In genomic region chr11:72229336-72229924, GRCh38 we compare ENCODE assay signal across 30 cellular contexts. TPM values are rescaled to one million over a fixed set of nuclear protein-coding genes. Genes with fewer than 3 reads are reported as not detected.
DNase-seq lines count a peak whose midpoint lies in the region; ATAC-seq and TF ChIP-seq lines count a peak whose summit lies in the region.
"Had no signal": no experiment of that assay in that cellular context is flagged by ENCODE, and none has a peak within 500 bp of the region (broad histone marks: within the 10 kb centered on the region; RNA-seq: fewer than 3 reads in every experiment).

No MANE protein-coding gene starts in this region.

- H3K4me3 Mint-ChIP-seq in activated T-cell treated with anti-CD3 and anti-CD28 coated beads, Interleukin-2, amount 50 U/mL, for 24 hours: no peak overlapping the region
- no peak overlapping the region for H3K4me3 Mint-ChIP-seq in activated T-cell treated with anti-CD3 and anti-CD28 coated beads, Interleukin-2, amount 50 U/mL, for 72 hours
- H3K4me3 Mint-ChIP-seq in activated CD4-positive, alpha-beta memory T cell treated with anti-CD3 and anti-CD28 coated beads, Interleukin-2, amount 10 ng/mL, durations not matched to agents 7 days and 5 days: no peak overlapping the region
- peak overlapping the region; percentile 17 for H3K4me3 Mint-ChIP-seq in type B pancreatic cell
- H3K4me3 Mint-ChIP-seq: activated naive CD8-positive, alpha-beta T cell treated with anti-CD3 and anti-CD28 coated beads, Interleukin-2, amount 50 U/mL, for 24 hours; activated T-helper 17 cell treated with anti-CD3 and anti-CD28 coated beads, Interleukin-2, amount 50 U/mL, for 72 hours; B cell; immature natural killer cell; natural killer cell had no signal

- H3K27me3 Mint-ChIP-seq in activated T-cell treated with anti-CD3 and anti-CD28 coated beads, Interleukin-2, amount 50 U/mL, for 24 hours: no peaks in the 10 kb centered on the region
- no peaks in the 10 kb centered on the region for H3K27me3 Mint-ChIP-seq in activated T-cell treated with anti-CD3 and anti-CD28 coated beads, Interleukin-2, amount 50 U/mL, for 72 hours (ENCODE audit: low read depth)
- H3K27me3 Mint-ChIP-seq in activated CD4-positive, alpha-beta memory T cell treated with anti-CD3 and anti-CD28 coated beads, Interleukin-2, amount 10 ng/mL, durations not matched to agents 7 days and 5 days: no peaks in the 10 kb centered on the region
- no peaks in the 10 kb centered on the region for H3K27me3 Mint-ChIP-seq in type B pancreatic cell
- H3K27me3 Mint-ChIP-seq: activated naive CD8-positive, alpha-beta T cell treated with anti-CD3 and anti-CD28 coated beads, Interleukin-2, amount 50 U/mL, for 24 hours; activated T-helper 17 cell treated with anti-CD3 and anti-CD28 coated beads, Interleukin-2, amount 50 U/mL, for 72 hours; B cell had no signal

- peaks cover 13% of the 10 kb centered on the region for H3K4me1 Mint-ChIP-seq in activated T-cell treated with anti-CD3 and anti-CD28 coated beads, Interleukin-2, amount 50 U/mL, for 24 hours (ENCODE audit: low read depth)
- H3K4me1 Mint-ChIP-seq in activated T-cell treated with anti-CD3 and anti-CD28 coated beads, Interleukin-2, amount 50 U/mL, for 72 hours (ENCODE audit: low read depth): peaks cover 14% of the 10 kb centered on the region
- H3K4me1 Mint-ChIP-seq in activated CD4-positive, alpha-beta memory T cell treated with anti-CD3 and anti-CD28 coated beads, Interleukin-2, amount 10 ng/mL, durations not matched to agents 7 days and 5 days: peaks cover 13% of the 10 kb centered on the region
- H3K4me1 Mint-ChIP-seq in type B pancreatic cell (ENCODE audit: unreplicated experiment): peaks cover 17% of the 10 kb centered on the region

- peaks cover 77% of the 10 kb centered on the region for H3K36me3 Mint-ChIP-seq in activated T-cell treated with anti-CD3 and anti-CD28 coated beads, Interleukin-2, amount 50 U/mL, for 24 hours (ENCODE audit: low read depth)
- peaks cover 5 to 7% of the 10 kb centered on the region in 2 donors for H3K36me3 Mint-ChIP-seq in activated T-cell treated with anti-CD3 and anti-CD28 coated beads, Interleukin-2, amount 50 U/mL, for 72 hours (ENCODE audit: insufficient read depth in 2 of 2)
- H3K36me3 Mint-ChIP-seq in activated CD4-positive, alpha-beta memory T cell treated with anti-CD3 and anti-CD28 coated beads, Interleukin-2, amount 10 ng/mL, durations not matched to agents 7 days and 5 days (ENCODE audit: low read depth): peaks cover 40% of the 10 kb centered on the region
- peaks cover 27% of the 10 kb centered on the region for H3K36me3 Mint-ChIP-seq in type B pancreatic cell
- H3K36me3 Mint-ChIP-seq: natural killer cell had no signal

- no peak for ATAC-seq in activated T-cell treated with anti-CD3 and anti-CD28 coated beads, Interleukin-2, amount 50 U/mL, for 72 hours (replicated peaks in 1 of 2)
- ATAC-seq in left lobe of liver: no peak
- no peak for ATAC-seq in HG03135 (IDR thresholded peaks at IDR 0.05; ENCODE audit: unreplicated experiment)
- ATAC-seq: A549; activated CD4-positive, CD25-positive, alpha-beta regulatory T cell treated with anti-CD3 and anti-CD28 coated beads, Interleukin-2, amount 50 U/mL, for 24 hours; activated naive CD8-positive, alpha-beta T cell treated with anti-CD3 and anti-CD28 coated beads, Interleukin-2, amount 50 U/mL, for 24 hours; activated T-helper 17 cell treated with anti-CD3 and anti-CD28 coated beads, Interleukin-2, amount 50 U/mL, for 72 hours; natural killer cell; right lobe of liver had no signal

- no peaks in the 10 kb centered on the region for H3K9me3 Mint-ChIP-seq in activated T-cell treated with anti-CD3 and anti-CD28 coated beads, Interleukin-2, amount 50 U/mL, for 24 hours
- no peaks in the 10 kb centered on the region for H3K9me3 Mint-ChIP-seq in activated T-cell treated with anti-CD3 and anti-CD28 coated beads, Interleukin-2, amount 50 U/mL, for 72 hours
- no peaks in the 10 kb centered on the region for H3K9me3 Mint-ChIP-seq in activated CD4-positive, alpha-beta memory T cell treated with anti-CD3 and anti-CD28 coated beads, Interleukin-2, amount 10 ng/mL, durations not matched to agents 7 days and 5 days
- H3K9me3 Mint-ChIP-seq in type B pancreatic cell: no peaks in the 10 kb centered on the region
- H3K9me3 Mint-ChIP-seq: activated naive CD8-positive, alpha-beta T cell treated with anti-CD3 and anti-CD28 coated beads, Interleukin-2, amount 50 U/mL, for 24 hours; activated T-helper 17 cell treated with anti-CD3 and anti-CD28 coated beads, Interleukin-2, amount 50 U/mL, for 72 hours; immature natural killer cell; natural killer cell had no signal

- peak overlapping the region; percentile 53 for H3K27ac Mint-ChIP-seq in activated T-cell treated with anti-CD3 and anti-CD28 coated beads, Interleukin-2, amount 50 U/mL, for 24 hours
- no peak overlapping the region for H3K27ac Mint-ChIP-seq in activated T-cell treated with anti-CD3 and anti-CD28 coated beads, Interleukin-2, amount 50 U/mL, for 72 hours
- H3K27ac Mint-ChIP-seq in activated CD4-positive, alpha-beta memory T cell treated with anti-CD3 and anti-CD28 coated beads, Interleukin-2, amount 10 ng/mL, durations not matched to agents 7 days and 5 days: no peak overlapping the region
- H3K27ac Mint-ChIP-seq in type B pancreatic cell: no peak overlapping the region
- H3K27ac Mint-ChIP-seq: activated naive CD8-positive, alpha-beta T cell treated with anti-CD3 and anti-CD28 coated beads, Interleukin-2, amount 50 U/mL, for 24 hours; activated T-helper 17 cell treated with anti-CD3 and anti-CD28 coated beads, Interleukin-2, amount 50 U/mL, for 72 hours; B cell; immature natural killer cell had no signal

- CTCF ChIA-PET in activated CD4-positive, alpha-beta memory T cell treated with anti-CD3 and anti-CD28 coated beads, Interleukin-2, amount 10 ng/mL, durations not matched to agents 7 days and 5 days (lab: Charles Lee): interaction anchor here (1.3 kb wide), 1 partner anchor 9 kb away, joined by 3 read pairs; no protein-coding TSS in a partner anchor

- no peak for DNase-seq in activated T-cell treated with anti-CD3 and anti-CD28 coated beads, Interleukin-2, amount 50 U/mL, for 24 hours
- DNase-seq in activated T-cell treated with anti-CD3 and anti-CD28 coated beads, Interleukin-2, amount 50 U/mL, for 72 hours: no peak
- DNase-seq in activated CD4-positive, alpha-beta memory T cell treated with anti-CD3 and anti-CD28 coated beads, Interleukin-2, amount 10 ng/mL, durations not matched to agents 7 days and 5 days: peak; percentile 15
- DNase-seq in left lobe of liver (ENCODE audit: low spot score) (peak; percentile 38), type B pancreatic cell (ENCODE audit: extremely low spot score, unreplicated experiment) (peak; percentile 55), NCI-H774 (lab: John Stamatoyannopoulos, UW) (no peak), DMS153 (lab: John Stamatoyannopoulos, UW) (no peak)
- DNase-seq: activated naive CD8-positive, alpha-beta T cell treated with anti-CD3 and anti-CD28 coated beads, Interleukin-2, amount 50 U/mL, for 24 hours; DND-41; effector CD8-positive, alpha-beta T cell; foreskin melanocyte; hippocampal formation; immature natural killer cell; left ventricle myocardium inferior; natural killer cell; NCI-H1436; NCI-H510A treated with DMSO at 0.1 percent for 48 hours; stimulated activated CD4-positive, alpha-beta T cell treated with anti-CD3 and anti-CD28 coated beads, Interleukin-12 subunit alpha, Interleukin-12 subunit beta, amount 100 ng/mL, for 4 hours; stimulated activated CD4-positive, alpha-beta T cell treated with anti-CD3 and anti-CD28 coated beads, Interleukin-4, amount 100 ng/mL, for 24 hours; stimulated activated naive CD4-positive, alpha-beta T cell treated with Interleukin-2 at 50 U/mL for 16 hours; T-helper 1 cell had no signal

- TF ChIP-seq CTCF in type B pancreatic cell (conservative IDR thresholded peaks at IDR 0.05): no peak

- POLR2A ChIA-PET in activated CD4-positive, alpha-beta memory T cell treated with anti-CD3 and anti-CD28 coated beads, Interleukin-2, amount 10 ng/mL, durations not matched to agents 7 days and 5 days (lab: Charles Lee): interaction anchor here (0.9 kb wide), 1 partner anchor 127 kb away, joined by 3 read pairs; no protein-coding TSS in a partner anchor

RNA-seq across cellular contexts. Expression of gene INPPL1, which starts 4.9 kb away (rescaled TPM):
- 100 to 1,000 TPM; 147 to 154 TPM for total RNA-seq in activated T-cell treated with anti-CD3 and anti-CD28 coated beads, Interleukin-2, amount 50 U/mL, for 72 hours
- total RNA-seq in activated CD4-positive, alpha-beta memory T cell treated with anti-CD3 and anti-CD28 coated beads, Interleukin-2, amount 10 ng/mL, durations not matched to agents 7 days and 5 days: 100 to 1,000 TPM; 138 to 153 TPM
- total RNA-seq in left lobe of liver (56.3 TPM), type B pancreatic cell (ENCODE audit: low replicate concordance) (179 and 231 TPM in 2 replicates)

RNA-seq across cellular contexts. Expression of gene FOLR2, which starts 12.8 kb away (rescaled TPM):
- not detected for total RNA-seq in activated T-cell treated with anti-CD3 and anti-CD28 coated beads, Interleukin-2, amount 50 U/mL, for 72 hours
- not detected for total RNA-seq in activated CD4-positive, alpha-beta memory T cell treated with anti-CD3 and anti-CD28 coated beads, Interleukin-2, amount 10 ng/mL, durations not matched to agents 7 days and 5 days
- 5.8 TPM for total RNA-seq in left lobe of liver
- not detected in 2 replicates for total RNA-seq in type B pancreatic cell (ENCODE audit: low replicate concordance)
- total RNA-seq: activated T-helper 17 cell treated with anti-CD3 and anti-CD28 coated beads, Interleukin-2, amount 50 U/mL, for 72 hours; MCF 10A; natural killer cell; SJSA1 had no signal

RNA-seq across cellular contexts. Expression of gene PHOX2A, which starts 14.5 kb away (rescaled TPM):
- total RNA-seq in activated T-cell treated with anti-CD3 and anti-CD28 coated beads, Interleukin-2, amount 50 U/mL, for 72 hours: not detected
- not detected for total RNA-seq in activated CD4-positive, alpha-beta memory T cell treated with anti-CD3 and anti-CD28 coated beads, Interleukin-2, amount 10 ng/mL, durations not matched to agents 7 days and 5 days
- total RNA-seq in left lobe of liver (not detected), type B pancreatic cell (ENCODE audit: low replicate concordance) (2.8 and 3.0 TPM in 2 replicates)
- total RNA-seq: activated T-helper 17 cell treated with anti-CD3 and anti-CD28 coated beads, Interleukin-2, amount 50 U/mL, for 72 hours; B cell; left ventricle myocardium inferior; MCF 10A; natural killer cell; right lobe of liver; SJSA1; tibial nerve had no signal

RNA-seq across cellular contexts. Expression of gene FOLR1, which starts 37.5 kb away (rescaled TPM):
- not detected for total RNA-seq in activated T-cell treated with anti-CD3 and anti-CD28 coated beads, Interleukin-2, amount 50 U/mL, for 72 hours
- not detected for total RNA-seq in activated CD4-positive, alpha-beta memory T cell treated with anti-CD3 and anti-CD28 coated beads, Interleukin-2, amount 10 ng/mL, durations not matched to agents 7 days and 5 days
- total RNA-seq in left lobe of liver (not detected), type B pancreatic cell (ENCODE audit: low replicate concordance) (2.7 and 6.7 TPM in 2 replicates)
- total RNA-seq: activated T-helper 17 cell treated with anti-CD3 and anti-CD28 coated beads, Interleukin-2, amount 50 U/mL, for 72 hours; B cell; natural killer cell; right lobe of liver had no signal

Comparison
In these comparisons a context has a peak if more than half of its experiments do, and no peak if none do; other contexts are left out.
1. DNase-seq: peak in activated CD4-positive, alpha-beta memory T cell treated with anti-CD3 and anti-CD28 coated beads, Interleukin-2, amount 10 ng/mL, durations not matched to agents 7 days and 5 days (single experiment), left lobe of liver (single experiment) and type B pancreatic cell (single experiment); none in activated T-cell treated with anti-CD3 and anti-CD28 coated beads, Interleukin-2, amount 50 U/mL, for 24 hours (single experiment), activated T-cell treated with anti-CD3 and anti-CD28 coated beads, Interleukin-2, amount 50 U/mL, for 72 hours (0 of 2), NCI-H774 (single experiment) and DMS153 (single experiment).